Comparison of ENCODE assay signal across 10 cellular contexts in the genomic region with DNA sequence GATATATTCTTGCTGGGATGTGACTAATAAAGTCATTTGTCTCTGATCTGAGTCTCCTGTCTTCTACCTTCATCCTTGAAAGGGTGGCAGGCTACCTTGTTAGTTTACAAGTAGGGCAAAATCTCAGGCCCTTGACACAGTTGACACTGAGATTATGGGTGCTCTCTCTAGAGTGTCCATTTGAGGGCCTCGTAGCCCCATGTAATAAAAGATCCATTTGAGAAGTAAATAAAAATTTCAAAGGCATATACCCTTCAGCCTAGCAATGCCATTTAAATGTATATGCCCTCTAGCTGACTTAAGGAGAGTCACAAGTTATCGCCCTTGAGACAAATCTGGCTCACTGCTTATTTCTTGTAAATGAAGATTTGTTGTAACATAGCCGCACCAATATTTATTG.
DNase-seq lines count a peak whose midpoint lies in the region; ATAC-seq and TF ChIP-seq lines count a peak whose summit lies in the region.
"Had no signal": no experiment of that assay in that cellular context is flagged by ENCODE, and none has a peak within 500 bp of the region (broad histone marks: within the 10 kb centered on the region; RNA-seq: fewer than 3 reads in every experiment).

No MANE protein-coding gene starts in this region.

- ATAC-seq in gastrocnemius medialis = no peak
- ATAC-seq: sciatic nerve had no signal

- H3K27ac Mint-ChIP-seq in activated naive CD8-positive, alpha-beta T cell treated with anti-CD3 and anti-CD28 coated beads for 36 hours = no peak overlapping the region
- H3K27ac Mint-ChIP-seq: IgD-negative memory B cell had no signal

- H3K9me3 ChIP-seq in gastrocnemius medialis = no peaks in the 10 kb centered on the region

- peak; percentile 25 for TF ChIP-seq CTCF in HFF-Myc (IDR thresholded peaks at IDR 0.05; ENCODE audit: low read depth, low read length, missing control alignments)
- TF ChIP-seq CTCF in astrocyte of the cerebellum (IDR thresholded peaks at IDR 0.05; ENCODE audit: low read depth, low read length, missing control alignments) = peak; percentile 10
- no peak for TF ChIP-seq CTCF in gastrocnemius medialis (IDR thresholded peaks at IDR 0.05 in 4 of 5, conservative IDR thresholded peaks at IDR 0.05 in 1 of 5)

- H3K79me2 ChIP-seq in mesendoderm (ENCODE audit: control insufficient read depth, insufficient read depth, low read length) = peaks cover 27% of the 10 kb centered on the region

- no peak overlapping the region for H2BK5ac ChIP-seq in mesendoderm (ENCODE audit: low read length)

- peaks cover 24% of the 10 kb centered on the region for H3K4me1 Mint-ChIP-seq in activated naive CD8-positive, alpha-beta T cell treated with anti-CD3 and anti-CD28 coated beads for 36 hours

- intact Hi-C loops in gastrocnemius medialis (cut with DNase I; ENCODE audit: low total_unique reads) = no loop called here

- no peak overlapping the region for H3K4me3 Mint-ChIP-seq in activated naive CD8-positive, alpha-beta T cell treated with anti-CD3 and anti-CD28 coated beads for 36 hours
- H3K4me3 Mint-ChIP-seq: IgD-negative memory B cell had no signal

- no peak overlapping the region for H3K56ac ChIP-seq in mesendoderm (ENCODE audit: low read length)

- TF ChIP-seq POLR2A in gastrocnemius medialis (IDR thresholded peaks at IDR 0.05) = no peak

- H3K27me3 ChIP-seq in mesendoderm (ENCODE audit: insufficient read depth, low read length, poor library complexity) (no peaks in the 10 kb centered on the region), gastrocnemius medialis (no peaks in the 10 kb centered on the region)

- no peak overlapping the region for H3K4me2 ChIP-seq in mesendoderm (ENCODE audit: low read length)

- H4K5ac ChIP-seq in mesendoderm (ENCODE audit: low read length) = no peak overlapping the region

- DNase-seq in EH (ENCODE audit: low read depth) (peak; percentile 36), HFF-Myc (ENCODE audit: extremely low read depth, low read depth) (no peak), astrocyte of the cerebellum (ENCODE audit: low read depth) (no peak), mesendoderm (peak; percentile 42), gastrocnemius medialis (no peak)
- no peak for DNase-seq in activated naive CD8-positive, alpha-beta T cell treated with anti-CD3 and anti-CD28 coated beads for 36 hours
- no peak for DNase-seq in central memory CD4-positive, alpha-beta T cell
- DNase-seq: cerebellar nuclear complex had no signal

- no peak overlapping the region for H3K9ac ChIP-seq in mesendoderm (ENCODE audit: low read length)

- H3K4ac ChIP-seq in mesendoderm (ENCODE audit: low read depth, low read length) = no peak overlapping the region

- in situ Hi-C loops in astrocyte of the cerebellum (cut with HindIII; ENCODE audit: low sequenced_read_pairs) (no loop called here), gastrocnemius medialis (cut with MboI; ENCODE audit: low sequenced_read_pairs in 4 of 4) (no loop called here)

- H3K4me1 ChIP-seq in mesendoderm (ENCODE audit: control insufficient read depth, low read depth, low read length) = no peaks in the 10 kb centered on the region
- peaks cover 21 to 35% of the 10 kb centered on the region in 2 donors for H3K4me1 ChIP-seq in gastrocnemius medialis

- no peak overlapping the region for H2BK15ac ChIP-seq in mesendoderm (replicated peaks; ENCODE audit: low read depth)

- H3K4me3 ChIP-seq in HFF-Myc (replicated peaks; ENCODE audit: low read depth, low read length) (no peak overlapping the region), astrocyte of the cerebellum (ENCODE audit: low read depth, low read length) (no peak overlapping the region), mesendoderm (ENCODE audit: low read length) (no peak overlapping the region), gastrocnemius medialis (no peak overlapping the region)

- H3K27ac ChIP-seq in mesendoderm (ENCODE audit: low read depth, low read length) = no peak overlapping the region
- H3K27ac ChIP-seq in gastrocnemius medialis = no peak overlapping the region

- no CpG with 5 or more reads among the region's 3 CpGs for WGBS in mesendoderm (ENCODE audit: extremely low coverage, insufficient coverage, low lambda C conversion rate)

- no peaks in the 10 kb centered on the region for H3K36me3 ChIP-seq in mesendoderm (ENCODE audit: control insufficient read depth, insufficient read depth, low read length)
- H3K36me3 ChIP-seq in gastrocnemius medialis = no peaks in the 10 kb centered on the region

- H3K79me1 ChIP-seq in mesendoderm (ENCODE audit: low read length) = peaks cover 23% of the 10 kb centered on the region

- no peak overlapping the region for H2AK5ac ChIP-seq in mesendoderm (ENCODE audit: low read length)

- no peak overlapping the region for H3K18ac ChIP-seq in mesendoderm (ENCODE audit: low read length)

- H3K9me3 Mint-ChIP-seq in activated naive CD8-positive, alpha-beta T cell treated with anti-CD3 and anti-CD28 coated beads for 36 hours = peaks cover 6% of the 10 kb centered on the region

- peaks cover 18% of the 10 kb centered on the region for H3K36me3 Mint-ChIP-seq in activated naive CD8-positive, alpha-beta T cell treated with anti-CD3 and anti-CD28 coated beads for 36 hours

- no peaks in the 10 kb centered on the region for H3K27me3 Mint-ChIP-seq in activated naive CD8-positive, alpha-beta T cell treated with anti-CD3 and anti-CD28 coated beads for 36 hours
- H3K27me3 Mint-ChIP-seq: IgD-negative memory B cell had no signal

- no peak overlapping the region for H3K23ac ChIP-seq in mesendoderm (ENCODE audit: low read length)

- H4K8ac ChIP-seq in mesendoderm (ENCODE audit: low read depth, low read length) = no peak overlapping the region

- no peak overlapping the region for H2BK120ac ChIP-seq in mesendoderm (ENCODE audit: low read depth, low read length)

Comparison
In these comparisons a context has a peak if more than half of its experiments do, and no peak if none do; other contexts are left out.
1. DNase-seq: peak in EH (single experiment) and mesendoderm (single experiment); none in HFF-Myc (single experiment), astrocyte of the cerebellum (single experiment), activated naive CD8-positive, alpha-beta T cell treated with anti-CD3 and anti-CD28 coated beads for 36 hours (single experiment), gastrocnemius medialis (0 of 2) and central memory CD4-positive, alpha-beta T cell (single experiment).
2. CTCF ChIP-seq: peak in HFF-Myc (single experiment) and astrocyte of the cerebellum (single experiment); none in gastrocnemius medialis (0 of 5).